ENCODE assay signal across 25 cellular contexts in genomic region chrX:48478806-48479205, GRCh38. TPM values are rescaled to one million over a fixed set of nuclear protein-coding genes. Genes with fewer than 3 reads are reported as not detected.
DNase-seq lines count a peak whose midpoint lies in the region; ATAC-seq and TF ChIP-seq lines count a peak whose summit lies in the region.
"Had no signal": no experiment of that assay in that cellular context is flagged by ENCODE, and none has a peak within 500 bp of the region (broad histone marks: within the 10 kb centered on the region; RNA-seq: fewer than 3 reads in every experiment).

No MANE protein-coding gene starts in this region.

- no peak for ATAC-seq in activated CD8-positive, alpha-beta T cell treated with anti-CD3 and anti-CD28 coated beads for 36 hours
- ATAC-seq: right cardiac atrium, WTC11 had no signal

- 77 to 88% methylated on average over 5 of the region's 5 CpGs for WGBS in testis, 2 donors

- peaks cover 30% of the 10 kb centered on the region for H3K4me1 Mint-ChIP-seq in activated T-cell treated with anti-CD3 and anti-CD28 coated beads, Interleukin-2, amount 50 U/mL, for 24 hours (ENCODE audit: low read depth)
- H3K4me1 Mint-ChIP-seq in CD4-positive, alpha-beta memory T cell, result peaks cover 15 to 24% (median 22%) of the 10 kb centered on the region in 4 donors
- H3K4me1 Mint-ChIP-seq in activated CD8-positive, alpha-beta T cell treated with anti-CD3 and anti-CD28 coated beads for 36 hours (ENCODE audit: low read depth), result peaks cover 33% of the 10 kb centered on the region
- H3K4me1 Mint-ChIP-seq in osteocyte (ENCODE audit: unreplicated experiment), result peaks cover 20% of the 10 kb centered on the region

- H3K36me3 Mint-ChIP-seq in activated T-cell treated with anti-CD3 and anti-CD28 coated beads, Interleukin-2, amount 50 U/mL, for 24 hours (ENCODE audit: low read depth), result peaks cover 74% of the 10 kb centered on the region
- H3K36me3 Mint-ChIP-seq in CD4-positive, alpha-beta memory T cell, result peaks cover 9 to 49% of the 10 kb centered on the region in 2 donors
- H3K36me3 Mint-ChIP-seq in activated CD8-positive, alpha-beta T cell treated with anti-CD3 and anti-CD28 coated beads for 36 hours (ENCODE audit: low read depth), result peaks cover 42% of the 10 kb centered on the region
- H3K36me3 Mint-ChIP-seq in osteocyte (ENCODE audit: unreplicated experiment), result peaks cover 8% of the 10 kb centered on the region

- no peak overlapping the region for H3K4me3 Mint-ChIP-seq in activated T-cell treated with anti-CD3 and anti-CD28 coated beads, Interleukin-2, amount 50 U/mL, for 24 hours
- H3K4me3 Mint-ChIP-seq in CD4-positive, alpha-beta memory T cell, result no peak overlapping the region
- no peak overlapping the region for H3K4me3 Mint-ChIP-seq in activated CD8-positive, alpha-beta T cell treated with anti-CD3 and anti-CD28 coated beads for 36 hours
- H3K4me3 Mint-ChIP-seq in osteocyte (ENCODE audit: unreplicated experiment), result no peak overlapping the region
- H3K4me3 Mint-ChIP-seq: activated CD4-positive, alpha-beta T cell treated with anti-CD3 and anti-CD28 coated beads, Interleukin-2, amount 10 ng/mL, durations not matched to agents 7 days and 5 days; WTC11 had no signal

- intact Hi-C loops in CD4-positive, alpha-beta memory T cell (cut with micrococcal nuclease), result no loop called here
- intact Hi-C loops in activated CD8-positive, alpha-beta T cell treated with anti-CD3 and anti-CD28 coated beads for 36 hours (cut with micrococcal nuclease), result no loop called here
- intact Hi-C loops in testis (cut with DNase I; ENCODE audit: low total_unique reads), result no loop called here

- H3K36me3 ChIP-seq in CD4-positive, alpha-beta memory T cell (ENCODE audit: insufficient read depth, low read length), result peaks cover 16% of the 10 kb centered on the region
- no peaks in the 10 kb centered on the region for H3K36me3 ChIP-seq in testis (ENCODE audit: low read depth, missing control alignments)
- H3K36me3 ChIP-seq: SJCRH30 had no signal

- CTCF ChIA-PET in CD4-positive, alpha-beta memory T cell (lab: Charles Lee; ENCODE audit: partially characterized antibody), result no interaction called here
- CTCF ChIA-PET in activated CD8-positive, alpha-beta T cell treated with anti-CD3 and anti-CD28 coated beads for 36 hours (lab: Charles Lee), result no interaction called here

- no peak overlapping the region for H3K27ac ChIP-seq in CD4-positive, alpha-beta memory T cell (ENCODE audit: low read depth, low read length)
- H3K27ac ChIP-seq in epithelial cell of prostate (peak overlapping the region; percentile 69), testis (no peak overlapping the region)
- H3K27ac ChIP-seq: SJCRH30, tibial nerve had no signal

- peaks cover 24% of the 10 kb centered on the region for H3K4me1 ChIP-seq in CD4-positive, alpha-beta memory T cell (ENCODE audit: insufficient read depth, low read length)
- H3K4me1 ChIP-seq in testis, result peaks cover 1% of the 10 kb centered on the region
- H3K4me1 ChIP-seq: SJCRH30 had no signal

- H3K27ac Mint-ChIP-seq in activated T-cell treated with anti-CD3 and anti-CD28 coated beads, Interleukin-2, amount 50 U/mL, for 24 hours, result peak overlapping the region; percentile 31
- peak overlapping the region in 4 of 7 donors; percentile 3 to 84 (median 66) for H3K27ac Mint-ChIP-seq in CD4-positive, alpha-beta memory T cell
- H3K27ac Mint-ChIP-seq in activated CD8-positive, alpha-beta T cell treated with anti-CD3 and anti-CD28 coated beads for 36 hours, result peak overlapping the region; percentile 67
- H3K27ac Mint-ChIP-seq in osteocyte (ENCODE audit: unreplicated experiment), result no peak overlapping the region
- H3K27ac Mint-ChIP-seq: WTC11 had no signal

- TF ChIP-seq CTCF in activated CD8-positive, alpha-beta T cell treated with anti-CD3 and anti-CD28 coated beads for 36 hours (IDR thresholded peaks at IDR 0.05), result no peak
- TF ChIP-seq CTCF in osteocyte (IDR thresholded peaks at IDR 0.05) (no peak), testis (IDR thresholded peaks at IDR 0.05) (no peak)

- POLR2A ChIA-PET in CD4-positive, alpha-beta memory T cell (lab: Charles Lee; ENCODE audit: partially characterized antibody), result no interaction called here
- POLR2A ChIA-PET in activated CD8-positive, alpha-beta T cell treated with anti-CD3 and anti-CD28 coated beads for 36 hours (lab: Charles Lee), result no interaction called here

- H3K4me3 ChIP-seq in CD4-positive, alpha-beta memory T cell (ENCODE audit: low read length in 2 of 2), result no peak overlapping the region
- no peak overlapping the region for H3K4me3 ChIP-seq in testis
- H3K4me3 ChIP-seq: SJCRH30, tibial nerve had no signal

- H3K27me3 Mint-ChIP-seq in activated T-cell treated with anti-CD3 and anti-CD28 coated beads, Interleukin-2, amount 50 U/mL, for 24 hours, result peaks cover 19% of the 10 kb centered on the region
- H3K27me3 Mint-ChIP-seq in CD4-positive, alpha-beta memory T cell, result no peaks in the 10 kb centered on the region
- no peaks in the 10 kb centered on the region for H3K27me3 Mint-ChIP-seq in activated CD8-positive, alpha-beta T cell treated with anti-CD3 and anti-CD28 coated beads for 36 hours
- H3K27me3 Mint-ChIP-seq in osteocyte (ENCODE audit: unreplicated experiment), result no peaks in the 10 kb centered on the region
- H3K27me3 Mint-ChIP-seq: activated CD4-positive, alpha-beta T cell treated with anti-CD3 and anti-CD28 coated beads, Interleukin-2, amount 10 ng/mL, durations not matched to agents 7 days and 5 days had no signal

- TF ChIP-seq POLR2A in testis (IDR thresholded peaks at IDR 0.05), result no peak

- DNase-seq in activated T-cell treated with anti-CD3 and anti-CD28 coated beads, Interleukin-2, amount 50 U/mL, for 24 hours, result no peak
- no peak for DNase-seq in activated T-cell treated with anti-CD3 and anti-CD28 coated beads, Interleukin-2, amount 50 U/mL, for 48 hours
- no peak for DNase-seq in CD4-positive, alpha-beta memory T cell
- DNase-seq in activated CD8-positive, alpha-beta T cell treated with anti-CD3 and anti-CD28 coated beads for 36 hours, result no peak
- DNase-seq in epithelial cell of prostate (ENCODE audit: low read depth, low spot score), result no peak
- no peak for DNase-seq in osteocyte (ENCODE audit: extremely low spot score, unreplicated experiment)
- DNase-seq in DMS114 treated with DMSO at 0.1 percent for 48 hours (lab: John Stamatoyannopoulos, UW; ENCODE audit: unreplicated experiment), result no peak
- DNase-seq in testis, result no peak
- DNase-seq: activated CD4-positive, alpha-beta T cell treated with anti-CD3 and anti-CD28 coated beads, Interleukin-2, amount 10 ng/mL, durations not matched to agents 7 days and 5 days; activated CD8-positive, alpha-beta memory T cell treated with anti-CD3 and anti-CD28 coated beads, Interleukin-2, amount 50 U/mL, for 4 hours; CD8-positive, alpha-beta memory T cell; DMS 273 treated with DMSO at 0.1 percent for 48 hours; effector CD4-positive, alpha-beta T cell; EL; hippocampal formation; NCI-H1092 treated with DMSO at 0.1 percent for 48 hours; NCI-H187; NCI-H2171; right cardiac atrium; SJCRH30; stimulated activated CD8-positive, alpha-beta memory T cell treated with anti-CD3 and anti-CD28 coated beads, Interleukin-4, amount 100 ng/mL, for 48 hours; SW 1271 had no signal

- H3K9me3 ChIP-seq in CD4-positive, alpha-beta memory T cell (ENCODE audit: control insufficient read depth in 1 of 2, low read length in 2 of 2), result no peaks in the 10 kb centered on the region
- H3K9me3 ChIP-seq in testis, result no peaks in the 10 kb centered on the region
- H3K9me3 ChIP-seq: SJCRH30, tibial nerve had no signal

- H3K9me3 Mint-ChIP-seq in activated T-cell treated with anti-CD3 and anti-CD28 coated beads, Interleukin-2, amount 50 U/mL, for 24 hours, result no peaks in the 10 kb centered on the region
- peaks cover 0 to 1% (median 0%) of the 10 kb centered on the region in 8 donors for H3K9me3 Mint-ChIP-seq in CD4-positive, alpha-beta memory T cell
- no peaks in the 10 kb centered on the region for H3K9me3 Mint-ChIP-seq in activated CD8-positive, alpha-beta T cell treated with anti-CD3 and anti-CD28 coated beads for 36 hours
- peaks cover 7% of the 10 kb centered on the region for H3K9me3 Mint-ChIP-seq in osteocyte (ENCODE audit: unreplicated experiment)
- H3K9me3 Mint-ChIP-seq: activated CD4-positive, alpha-beta T cell treated with anti-CD3 and anti-CD28 coated beads, Interleukin-2, amount 10 ng/mL, durations not matched to agents 7 days and 5 days; CD8-positive, alpha-beta memory T cell; WTC11 had no signal

- H3K27me3 ChIP-seq in CD4-positive, alpha-beta memory T cell (ENCODE audit: insufficient read depth, low read length), result no peaks in the 10 kb centered on the region
- H3K27me3 ChIP-seq in testis, result no peaks in the 10 kb centered on the region
- H3K27me3 ChIP-seq: SJCRH30, tibial nerve had no signal

RNA-seq across cellular contexts. Expression of gene FTSJ1, which starts 2.8 kb away (rescaled TPM):
- total RNA-seq in CD4-positive, alpha-beta memory T cell, result 10 to 100 TPM; 48.1 to 54.1 TPM
- polyA plus RNA-seq in CD4-positive, alpha-beta memory T cell, result 10 to 100 TPM; 69.4 to 92.2 TPM
- 10 to 100 TPM; 73.3 to 82.9 TPM for total RNA-seq in activated CD8-positive, alpha-beta T cell treated with anti-CD3 and anti-CD28 coated beads for 36 hours
- total RNA-seq in osteocyte, result 47.6 and 57.1 TPM in 2 replicates
- total RNA-seq in testis, result 10 to 100 TPM; 46.4 to 50.9 TPM
- 38.0 TPM for polyA plus RNA-seq in testis (ENCODE audit: insufficient read depth, low read depth, low replicate concordance)

RNA-seq across cellular contexts. Expression of gene SLC38A5, which starts 8.7 kb away (rescaled TPM):
- total RNA-seq in CD4-positive, alpha-beta memory T cell, result 10 to 100 TPM; 18.4 to 22.2 TPM
- polyA plus RNA-seq in CD4-positive, alpha-beta memory T cell, result 10 to 100 TPM; 20.1 to 34.0 TPM
- total RNA-seq in activated CD8-positive, alpha-beta T cell treated with anti-CD3 and anti-CD28 coated beads for 36 hours, result 10 to 100 TPM; 82.1 to 92.6 TPM
- total RNA-seq in osteocyte (not detected in 2 replicates), testis (1 to 10 TPM; 2.5 to 4.2 TPM)
- 3.5 TPM for polyA plus RNA-seq in testis (ENCODE audit: insufficient read depth, low read depth, low replicate concordance)
- total RNA-seq: HT1080 had no signal

RNA-seq across cellular contexts. Expression of gene PORCN, which starts 30.0 kb away (rescaled TPM):
- total RNA-seq in CD4-positive, alpha-beta memory T cell, result 10 to 100 TPM; 15.3 to 15.4 TPM
- polyA plus RNA-seq in CD4-positive, alpha-beta memory T cell, result 10 to 100 TPM; 10.6 to 13.8 TPM
- 10 to 100 TPM; 13.9 to 16.9 TPM for total RNA-seq in activated CD8-positive, alpha-beta T cell treated with anti-CD3 and anti-CD28 coated beads for 36 hours
- total RNA-seq in osteocyte (16.9 and 20.2 TPM in 2 replicates), testis (100 to 1,000 TPM in 1 of 2 donors, 10 to 100 TPM in 1; 58.7 to 110 TPM)
- 25.0 TPM for polyA plus RNA-seq in testis (ENCODE audit: insufficient read depth, low read depth, low replicate concordance)

RNA-seq across cellular contexts. Expression of gene EBP, which starts 42.8 kb away (rescaled TPM):
- 10 to 100 TPM; 32.1 to 35.9 TPM for total RNA-seq in CD4-positive, alpha-beta memory T cell
- polyA plus RNA-seq in CD4-positive, alpha-beta memory T cell, result 100 to 1,000 TPM in 1 of 2 donors, 10 to 100 TPM in 1; 80.5 to 130 TPM
- 100 to 1,000 TPM; 159 to 164 TPM for total RNA-seq in activated CD8-positive, alpha-beta T cell treated with anti-CD3 and anti-CD28 coated beads for 36 hours
- total RNA-seq in osteocyte (39.3 and 42.5 TPM in 2 replicates), testis (10 to 100 TPM; 30.4 to 61.0 TPM)
- 48.8 TPM for polyA plus RNA-seq in testis (ENCODE audit: insufficient read depth, low read depth, low replicate concordance)
